9 cellular contexts compared by ENCODE assay signal in genomic region chr1:155892801-155893200, GRCh38. TPM values are rescaled to one million over a fixed set of nuclear protein-coding genes. Genes with fewer than 3 reads are reported as not detected.
DNase-seq lines count a peak whose midpoint lies in the region; ATAC-seq, FAIRE-seq and TF ChIP-seq lines count a peak whose summit lies in the region.
"Had no signal": no experiment of that assay in that cellular context is flagged by ENCODE, and none has a peak within 500 bp of the region (broad histone marks: within the 10 kb centered on the region; RNA-seq: fewer than 3 reads in every experiment).

No MANE protein-coding gene starts in this region.

- ATAC-seq in HG03432 (IDR thresholded peaks at IDR 0.05; ENCODE audit: unreplicated experiment) (no peak), HG03521 (IDR thresholded peaks at IDR 0.05; ENCODE audit: unreplicated experiment) (no peak)

- no peak for TF ChIP-seq POLR2A in ovary (IDR thresholded peaks at IDR 0.05)

- H3K4me3 Mint-ChIP-seq in activated naive CD4-positive, alpha-beta T cell treated with anti-CD3 and anti-CD28 coated beads for 36 hours, result no peak overlapping the region

- H3K4me3 ChIP-seq in ascending aorta, result peak overlapping the region in 1 of 2 donors; percentile 19
- H3K4me3 ChIP-seq in kidney (ENCODE audit: low read length in 2 of 2), result no peak overlapping the region
- no peak overlapping the region for H3K4me3 ChIP-seq in tibial artery
- no peak overlapping the region for H3K4me3 ChIP-seq in ovary

- TF ChIP-seq CTCF in ascending aorta (IDR thresholded peaks at IDR 0.05) (no peak), kidney (IDR thresholded peaks at IDR 0.05; ENCODE audit: borderline replicate concordance, extremely low read depth, insufficient read depth) (no peak), tibial artery (IDR thresholded peaks at IDR 0.05) (no peak), ovary (IDR thresholded peaks at IDR 0.05) (no peak)

- H3K27me3 ChIP-seq in ascending aorta (no peaks in the 10 kb centered on the region), tibial artery (no peaks in the 10 kb centered on the region), ovary (no peaks in the 10 kb centered on the region)

- TF ChIP-seq EP300 in ovary (IDR thresholded peaks at IDR 0.05), result no peak

- 8 to 14% (median 9%) methylated on average over 3 of the region's 3 CpGs for WGBS in ovary, 3 donors

- H3K9me3 Mint-ChIP-seq in activated naive CD4-positive, alpha-beta T cell treated with anti-CD3 and anti-CD28 coated beads for 36 hours, result no peaks in the 10 kb centered on the region

- FAIRE-seq in kidney (lab: Jason Lieb, UNC), result no peak

- H3K27ac ChIP-seq in ascending aorta (peak overlapping the region; percentile 88 to 92), kidney (ENCODE audit: low read depth in 2 of 2, low read length in 2 of 2) (peak overlapping the region; percentile 59 to 76), tibial artery (peak overlapping the region; percentile 69 to 78), ovary (no peak overlapping the region)

- DNase-seq in activated naive CD4-positive, alpha-beta T cell treated with anti-CD3 and anti-CD28 coated beads for 36 hours, result no peak
- no peak for DNase-seq in activated naive CD4-positive, alpha-beta T cell treated with Interleukin-2 at 50 U/mL for 16 hours
- DNase-seq in ascending aorta (ENCODE audit: low spot score in 2 of 2) (no peak), kidney (no peak), tibial artery (no peak), ovary (no peak)

- H3K4me1 ChIP-seq in ascending aorta (peaks cover 0 to 18% of the 10 kb centered on the region in 2 donors), kidney (ENCODE audit: control insufficient read depth in 1 of 2, insufficient read depth in 1 of 2, low read depth in 1 of 2, low read length in 2 of 2) (peaks cover 7 to 19% of the 10 kb centered on the region in 2 donors), tibial artery (peaks cover 0 to 21% (median 16%) of the 10 kb centered on the region in 4 donors), ovary (ENCODE audit: insufficient read depth) (no peaks in the 10 kb centered on the region)

- peak overlapping the region; percentile 71 for H3K27ac Mint-ChIP-seq in activated naive CD4-positive, alpha-beta T cell treated with anti-CD3 and anti-CD28 coated beads for 36 hours

- CTCF ChIA-PET in activated naive CD4-positive, alpha-beta T cell treated with anti-CD3 and anti-CD28 coated beads for 36 hours (lab: Charles Lee), result interaction anchor here (0.9 kb wide), 1 partner anchor 96 kb away, joined by 3 read pairs; no protein-coding TSS in a partner anchor

- intact Hi-C loops in activated naive CD4-positive, alpha-beta T cell treated with anti-CD3 and anti-CD28 coated beads for 36 hours (cut with micrococcal nuclease), result loop anchor here (1.0 kb wide), 1 partner anchor 34 kb away; the partner anchor contains the start of gene SYT11
- intact Hi-C loops in ascending aorta (cut with DNase I), result loop anchor here (1.0 kb wide), 1 partner anchor 32 kb away; no protein-coding TSS in a partner anchor
- intact Hi-C loops in kidney (cut with DNase I), result no loop called here
- intact Hi-C loops in tibial artery (cut with DNase I; ENCODE audit: low total_unique reads), result no loop called here
- intact Hi-C loops in ovary (cut with DNase I), result no loop called here

- H3K36me3 ChIP-seq in ascending aorta, result peaks cover 24 to 29% of the 10 kb centered on the region in 2 donors
- peaks cover 0 to 5% of the 10 kb centered on the region in 2 donors for H3K36me3 ChIP-seq in kidney (ENCODE audit: control insufficient read depth in 1 of 2, insufficient read depth in 2 of 2, low read length in 2 of 2)
- H3K36me3 ChIP-seq in tibial artery, result peaks cover 5 to 22% (median 19%) of the 10 kb centered on the region in 3 donors
- H3K36me3 ChIP-seq in ovary, result no peaks in the 10 kb centered on the region

- no peaks in the 10 kb centered on the region for H3K9me3 ChIP-seq in ascending aorta
- H3K9me3 ChIP-seq in kidney (ENCODE audit: control insufficient read depth in 1 of 2, low read length in 2 of 2), result no peaks in the 10 kb centered on the region
- no peaks in the 10 kb centered on the region for H3K9me3 ChIP-seq in tibial artery
- H3K9me3 ChIP-seq in ovary, result no peaks in the 10 kb centered on the region

- peaks cover 15% of the 10 kb centered on the region for H3K4me1 Mint-ChIP-seq in activated naive CD4-positive, alpha-beta T cell treated with anti-CD3 and anti-CD28 coated beads for 36 hours (ENCODE audit: low read depth)

- H3K9ac ChIP-seq in kidney (ENCODE audit: low read length in 2 of 2), result peak overlapping the region in 1 of 2 donors; percentile 28

- H3K27me3 Mint-ChIP-seq in activated naive CD4-positive, alpha-beta T cell treated with anti-CD3 and anti-CD28 coated beads for 36 hours (ENCODE audit: low read depth), result no peaks in the 10 kb centered on the region

- H3K36me3 Mint-ChIP-seq in activated naive CD4-positive, alpha-beta T cell treated with anti-CD3 and anti-CD28 coated beads for 36 hours (ENCODE audit: low read depth), result peaks cover 10% of the 10 kb centered on the region

RNA-seq across cellular contexts. Expression of gene RIT1, which starts 18.3 kb away (rescaled TPM):
- 10 to 100 TPM; 17.1 to 21.3 TPM for total RNA-seq in activated naive CD4-positive, alpha-beta T cell treated with anti-CD3 and anti-CD28 coated beads for 36 hours
- total RNA-seq in ascending aorta (17.1 TPM), kidney (40.8 TPM), ovary (10 to 100 TPM; 10.9 to 26.9 (median 23.0) TPM)
- polyA plus RNA-seq in kidney (ENCODE audit: insufficient read depth, low read depth, low replicate concordance) (33.2 TPM), ovary (10 to 100 TPM in 1 of 2 donors, 1 to 10 TPM in 1; 8.6 to 20.2 TPM)

RNA-seq across cellular contexts. Expression of gene SYT11, which starts 33.4 kb away (rescaled TPM):
- 1 to 10 TPM; 6.3 to 7.0 TPM for total RNA-seq in activated naive CD4-positive, alpha-beta T cell treated with anti-CD3 and anti-CD28 coated beads for 36 hours
- total RNA-seq in ascending aorta, result 17.7 TPM
- total RNA-seq in kidney, result 16.8 TPM
- polyA plus RNA-seq in kidney (ENCODE audit: insufficient read depth, low read depth, low replicate concordance), result 8.4 TPM
- total RNA-seq in ovary, result 10 to 100 TPM; 10.1 to 27.9 (median 19.7) TPM
- 10 to 100 TPM; 12.5 to 48.9 TPM for polyA plus RNA-seq in ovary

RNA-seq across cellular contexts. Expression of gene GON4L, which starts 35.8 kb away (rescaled TPM):
- 10 to 100 TPM; 36.6 to 37.1 TPM for total RNA-seq in activated naive CD4-positive, alpha-beta T cell treated with anti-CD3 and anti-CD28 coated beads for 36 hours
- total RNA-seq in ascending aorta (19.9 TPM), kidney (62.1 TPM), ovary (10 to 100 TPM; 20.6 to 57.5 (median 42.5) TPM)
- polyA plus RNA-seq in kidney (ENCODE audit: insufficient read depth, low read depth, low replicate concordance) (14.2 TPM), ovary (10 to 100 TPM; 16.0 to 29.4 TPM)

RNA-seq across cellular contexts. Expression of gene KHDC4, which starts 41.4 kb away (rescaled TPM):
- total RNA-seq in activated naive CD4-positive, alpha-beta T cell treated with anti-CD3 and anti-CD28 coated beads for 36 hours, result 10 to 100 TPM; 82.3 to 87.2 TPM
- 101 TPM for total RNA-seq in ascending aorta
- 57.4 TPM for total RNA-seq in kidney
- 19.8 TPM for polyA plus RNA-seq in kidney (ENCODE audit: insufficient read depth, low read depth, low replicate concordance)
- 10 to 100 TPM; 38.1 to 61.1 (median 46.4) TPM for total RNA-seq in ovary
- polyA plus RNA-seq in ovary, result 10 to 100 TPM; 35.4 to 47.1 TPM

RNA-seq across cellular contexts. Expression of gene RXFP4, which starts 48.6 kb away (rescaled TPM):
- total RNA-seq in activated naive CD4-positive, alpha-beta T cell treated with anti-CD3 and anti-CD28 coated beads for 36 hours, result under 1 TPM in 1 of 2 experiments, not detected in 1; 0.29 TPM
- total RNA-seq in ascending aorta (not detected), kidney (not detected), ovary (not detected)
- polyA plus RNA-seq in kidney (ENCODE audit: insufficient read depth, low read depth, low replicate concordance) (0.32 TPM), ovary (not detected)
- polyA plus RNA-seq: BJ had no signal

Comparison
In these comparisons a context has a peak if more than half of its experiments do, and no peak if none do; other contexts are left out.
1. H3K27ac ChIP-seq: peak in ascending aorta (2 of 2), kidney (2 of 2) and tibial artery (2 of 2); none in ovary (0 of 2).
2. intact Hi-C loops: an anchor here in activated naive CD4-positive, alpha-beta T cell treated with anti-CD3 and anti-CD28 coated beads for 36 hours (1.0 kb wide) and ascending aorta (1.0 kb wide); none called in kidney, tibial artery and ovary.